ENCODE assay signal across 1 cellular context in genomic region chrX:154039577-154039976, GRCh38.
TF ChIP-seq lines count a peak whose summit lies in the region.

No MANE protein-coding gene starts in this region.

TF ChIP-seq in HEK293T, 16 proteins besides CTCF, POLR2A, EP300 and RAD21 (continued from another document):
- TF ChIP-seq NFRKB (IDR thresholded peaks at IDR 0.05) = no peak
- no peak for TF ChIP-seq FOXA1 (IDR thresholded peaks at IDR 0.05)
- no peak for TF ChIP-seq ZNF384 (IDR thresholded peaks at IDR 0.05)
- no peak for TF ChIP-seq SUZ12 (IDR thresholded peaks at IDR 0.05)
- TF ChIP-seq LEF1 (IDR thresholded peaks at IDR 0.05; ENCODE audit: borderline replicate concordance) = no peak
TF ChIP-seq in HEK293T: peak in this region for 0.
